Comparison of ENCODE assay signal across 19 cellular contexts in genomic region chr9:111678293-111678692, GRCh38. TPM values are rescaled to one million over a fixed set of nuclear protein-coding genes. Genes with fewer than 3 reads are reported as not detected.
DNase-seq lines count a peak whose midpoint lies in the region; ATAC-seq, FAIRE-seq and TF ChIP-seq lines count a peak whose summit lies in the region.
"Had no signal": no experiment of that assay in that cellular context is flagged by ENCODE, and none has a peak within 500 bp of the region (broad histone marks: within the 10 kb centered on the region; RNA-seq: fewer than 3 reads in every experiment).

No MANE protein-coding gene starts in this region.

- H3K36me3 Mint-ChIP-seq in neural progenitor cell, result peaks cover 8% of the 10 kb centered on the region

- intact Hi-C loops in HepG2 (cut with micrococcal nuclease; ENCODE audit: unreplicated experiment), result no loop called here

- peak overlapping the region; percentile 91 for H3K27ac Mint-ChIP-seq in neural progenitor cell
- H3K27ac Mint-ChIP-seq: CD4-positive, alpha-beta T cell; IgD-negative memory B cell had no signal

- peaks cover 6% of the 10 kb centered on the region for H3K9me3 Mint-ChIP-seq in neural progenitor cell
- H3K9me3 Mint-ChIP-seq: CD4-positive, alpha-beta T cell; IgD-negative memory B cell had no signal

- H3K9me3 ChIP-seq in HepG2 (ENCODE audit: low read length) (no peaks in the 10 kb centered on the region), neural progenitor cell (ENCODE audit: low read depth) (no peaks in the 10 kb centered on the region)
- H3K9me3 ChIP-seq: BE2C, Caco-2 had no signal

- H2AFZ ChIP-seq in HepG2 (ENCODE audit: low read length), result no peak overlapping the region
- no peak overlapping the region for H2AFZ ChIP-seq in neural progenitor cell (replicated peaks)

- no peaks in the 10 kb centered on the region for H4K20me1 ChIP-seq in HepG2 (ENCODE audit: insufficient read depth, low read length)
- no peaks in the 10 kb centered on the region for H4K20me1 ChIP-seq in neural progenitor cell (ENCODE audit: low read depth)

- H3K4me1 ChIP-seq in HepG2 (ENCODE audit: insufficient read depth, low read length) (peaks cover 10% of the 10 kb centered on the region), neural progenitor cell (no peaks in the 10 kb centered on the region)
- H3K4me1 ChIP-seq: BE2C, Caco-2 had no signal

- CTCF ChIA-PET in HepG2 (lab: Yijun Ruan, JAX; ENCODE audit: low intra/inter-chr PET ratio, low total read pairs), result interaction anchor here (0.5 kb wide), 1 partner anchor 81 kb away, joined by 3 read pairs; no protein-coding TSS in a partner anchor

- DNase-seq in HuH-7 (ENCODE audit: low spot score) (peak; percentile 63), bronchial epithelial cell (ENCODE audit: low read depth) (no peak), HepG2 (ENCODE audit: low spot score) (peak; percentile 74), neural progenitor cell (ENCODE audit: low spot score) (no peak), NCI-H2081 treated with DMSO at 0.1 percent for 48 hours (lab: John Stamatoyannopoulos, UW) (no peak), KG1 (lab: John Stamatoyannopoulos, UW) (no peak)
- DNase-seq: BE2C; C1 segment of cervical spinal cord; CD4-positive, alpha-beta T cell; DMS153; DMS79; GDM1; GOT3; H7; KBM-7 had no signal

- ATAC-seq in HepG2 (peak; percentile 100), HG02678 (IDR thresholded peaks at IDR 0.05; ENCODE audit: unreplicated experiment) (no peak)

- no peaks in the 10 kb centered on the region for H3K27me3 ChIP-seq in bronchial epithelial cell (ENCODE audit: control insufficient read depth, insufficient read depth, low read length)
- no peaks in the 10 kb centered on the region for H3K27me3 ChIP-seq in HepG2 (ENCODE audit: control insufficient read depth in 1 of 2, insufficient read depth in 2 of 2, low read length in 2 of 2)
- no peaks in the 10 kb centered on the region for H3K27me3 ChIP-seq in neural progenitor cell
- H3K27me3 ChIP-seq: BE2C had no signal

- H3K4me3 Mint-ChIP-seq in neural progenitor cell, result no peak overlapping the region
- H3K4me3 Mint-ChIP-seq: CD4-positive, alpha-beta T cell had no signal

- 37% methylated on average over 5 of the region's 5 CpGs for WGBS in HepG2 (ENCODE audit: low lambda C conversion rate)

- H3K4me3 ChIP-seq in bronchial epithelial cell (ENCODE audit: low read depth, low read length), result no peak overlapping the region
- H3K4me3 ChIP-seq in HepG2 (replicated peaks in 1 of 3; ENCODE audit: insufficient read depth in 1 of 3, low read depth in 2 of 3, low read length in 3 of 3), result no peak overlapping the region; a peak in 1 of 6 replicates
- no peak overlapping the region for H3K4me3 ChIP-seq in neural progenitor cell

- H3F3A ChIP-seq in neural progenitor cell (ENCODE audit: low read depth), result no peaks in the 10 kb centered on the region

- H3K36me3 ChIP-seq in bronchial epithelial cell (ENCODE audit: control insufficient read depth, insufficient read depth, low read length) (peaks cover 1% of the 10 kb centered on the region), HepG2 (replicated peaks in 1 of 2; ENCODE audit: control insufficient read depth in 1 of 2, insufficient read depth in 2 of 2, low read length in 2 of 2) (no peaks in the 10 kb centered on the region), neural progenitor cell (no peaks in the 10 kb centered on the region)
- H3K36me3 ChIP-seq: BE2C had no signal

- no peak for TF ChIP-seq POLR2A in HepG2 (IDR thresholded peaks at IDR 0.05; ENCODE audit: insufficient read depth in 1 of 2, low read depth in 2 of 2, low read length in 2 of 2)

- peak overlapping the region; percentile 28 for H3K27ac ChIP-seq in HepG2 (ENCODE audit: extremely low read length, insufficient read depth, low read length)
- no peak overlapping the region for H3K27ac ChIP-seq in neural progenitor cell

- H3K27me3 Mint-ChIP-seq in neural progenitor cell (ENCODE audit: insufficient read depth, low read depth), result no peaks in the 10 kb centered on the region
- H3K27me3 Mint-ChIP-seq: CD4-positive, alpha-beta T cell; IgD-negative memory B cell had no signal

- peak overlapping the region; percentile 59 for H3K4me2 ChIP-seq in HepG2 (ENCODE audit: low read depth, low read length)
- H3K4me2 ChIP-seq in neural progenitor cell, result no peak overlapping the region

- in situ Hi-C loops in HepG2 (cut with HindIII; ENCODE audit: extremely low pct_ligation_motif_present, low pct_unique_long_range_greater_than_20kb), result no loop called here

- peak in 1 of 2 experiments; percentile 29; a peak in 1 of 4 replicates for TF ChIP-seq EP300 in HepG2 (IDR thresholded peaks at IDR 0.05; ENCODE audit: low read depth in 2 of 2, low read length in 2 of 2)
- TF ChIP-seq EP300 in HepG2 (CRISPR knock-in tag; IDR thresholded peaks at IDR 0.05; ENCODE audit: borderline replicate concordance), result no peak

- H3K79me2 ChIP-seq in HepG2 (ENCODE audit: insufficient read depth, low read length) (no peaks in the 10 kb centered on the region), neural progenitor cell (ENCODE audit: low read depth) (no peaks in the 10 kb centered on the region)

- FAIRE-seq in bronchial epithelial cell (lab: Jason Lieb, UNC) (peak; percentile 92), HepG2 (lab: Jason Lieb, UNC) (peak; percentile 82)
- FAIRE-seq: D721Med had no signal

- TF ChIP-seq CTCF in bronchial epithelial cell (IDR thresholded peaks at IDR 0.05; ENCODE audit: insufficient read depth, low read length, severe bottlenecking) (no peak), HepG2 (CRISPR knock-in tag; IDR thresholded peaks at IDR 0.05) (peak; percentile 41; the same call in 1 of the 2 replicates), neural progenitor cell (IDR thresholded peaks at IDR 0.05) (no peak)

- no peaks in the 10 kb centered on the region for H3K4me1 Mint-ChIP-seq in neural progenitor cell
- H3K4me1 Mint-ChIP-seq: IgD-negative memory B cell had no signal

- TF ChIP-seq RAD21 in HepG2 (CRISPR knock-in tag; IDR thresholded peaks at IDR 0.05), result no peak

- H3K9ac ChIP-seq in HepG2 (ENCODE audit: insufficient read depth, low read depth, low read length) (no peak overlapping the region), neural progenitor cell (no peak overlapping the region)

- POLR2A ChIA-PET in HepG2 (lab: Yijun Ruan, JAX), result interaction anchor here (0.6 to 1.6 kb wide), 2 partner anchors 16 to 56 kb away, joined by 3 to 10 read pairs; partner anchors contain the start of gene GNG10

- BruUV-seq in HepG2 (replicated peaks; lab: Mats Ljungman, UMichigan), result no TSS peak

TF ChIP-seq in HepG2, 621 proteins besides CTCF, POLR2A, EP300 and RAD21 (continues in another document):
- no peak for TF ChIP-seq GTF2F1 (IDR thresholded peaks at IDR 0.05; ENCODE audit: low read length)

RNA-seq across cellular contexts. Expression of gene GNG10, which starts 16.9 kb away (rescaled TPM):
- total RNA-seq in bronchial epithelial cell (39.0 and 78.7 TPM in 2 replicates), HepG2 (2016; rRNA removed; fragmentation: Illumina TruSeq; extraction: Trizol) (29.8 and 45.0 TPM in 2 replicates), neural progenitor cell (ENCODE audit: low replicate concordance) (84.6 and 128 TPM in 2 replicates)
- 36.2 and 49.1 TPM in 2 replicates for total RNA-seq in HepG2 (2016; cell fraction: cytosol; rRNA removed; fragmentation: Illumina TruSeq; extraction: Trizol; ENCODE audit: low read depth)
- 32.9 and 43.3 TPM in 2 replicates for total RNA-seq in HepG2 (2016; cell fraction: insoluble cytoplasmic fraction; rRNA removed; fragmentation: Illumina TruSeq; extraction: Trizol)
- 68.2 and 69.9 TPM in 2 replicates for total RNA-seq in HepG2 (2016; cell fraction: membrane; rRNA removed; fragmentation: Illumina TruSeq; extraction: Trizol)
- 14.3 and 15.8 TPM in 2 replicates for total RNA-seq in HepG2 (2016; cell fraction: nucleus; rRNA removed; fragmentation: Illumina TruSeq; extraction: Trizol)
- 29.8 and 32.4 TPM in 2 replicates for polyA plus RNA-seq in HepG2 (2011; rRNA removed)
- polyA plus RNA-seq in HepG2 (2011; cell fraction: cytosol; rRNA removed), result 23.4 and 29.9 TPM in 2 replicates
- 4.6 and 7.7 TPM in 2 replicates for polyA plus RNA-seq in HepG2 (2011; cell fraction: nucleus; rRNA removed)
- 23.6 and 24.8 TPM in 2 replicates for polyA plus RNA-seq in HepG2 (2012)
- 74.7 and 106 TPM in 2 replicates for polyA plus RNA-seq in HepG2 (2016; cell fraction: cytosol; fragmentation: Illumina TruSeq; extraction: Trizol; ENCODE audit: low read depth)
- polyA plus RNA-seq in HepG2 (2016; cell fraction: insoluble cytoplasmic fraction; fragmentation: Illumina TruSeq; extraction: Trizol; ENCODE audit: low read depth), result 66.2 and 74.2 TPM in 2 replicates
- 103 and 108 TPM in 2 replicates for polyA plus RNA-seq in HepG2 (2016; cell fraction: membrane; fragmentation: Illumina TruSeq; extraction: Trizol; ENCODE audit: low read depth)
- polyA plus RNA-seq in HepG2 (2016; cell fraction: nucleus; fragmentation: Illumina TruSeq; extraction: Trizol; ENCODE audit: insufficient read depth, low read depth), result 32.3 and 39.9 TPM in 2 replicates
- polyA minus RNA-seq in HepG2 (2011; rRNA and poly(A)+ RNA removed; ENCODE audit: low replicate concordance), result 5.4 and 7.5 TPM in 2 replicates
- polyA minus RNA-seq in HepG2 (2011; cell fraction: cytosol; rRNA and poly(A)+ RNA removed), result 4.7 and 5.0 TPM in 2 replicates
- 5.4 and 5.7 TPM in 2 replicates for polyA minus RNA-seq in HepG2 (2011; cell fraction: nucleus; rRNA and poly(A)+ RNA removed)

RNA-seq across cellular contexts. Expression of gene DNAJC25, which starts 47.2 kb away (rescaled TPM):
- total RNA-seq in bronchial epithelial cell (5.5 and 7.1 TPM in 2 replicates), HepG2 (2016; rRNA removed; fragmentation: Illumina TruSeq; extraction: Trizol) (6.3 and 10.2 TPM in 2 replicates), neural progenitor cell (ENCODE audit: low replicate concordance) (7.7 and 10.1 TPM in 2 replicates)
- total RNA-seq in HepG2 (2016; cell fraction: cytosol; rRNA removed; fragmentation: Illumina TruSeq; extraction: Trizol; ENCODE audit: low read depth), result 2.4 and 2.5 TPM in 2 replicates
- 6.5 and 9.4 TPM in 2 replicates for total RNA-seq in HepG2 (2016; cell fraction: insoluble cytoplasmic fraction; rRNA removed; fragmentation: Illumina TruSeq; extraction: Trizol)
- 5.6 and 6.1 TPM in 2 replicates for total RNA-seq in HepG2 (2016; cell fraction: membrane; rRNA removed; fragmentation: Illumina TruSeq; extraction: Trizol)
- 11.2 and 12.3 TPM in 2 replicates for total RNA-seq in HepG2 (2016; cell fraction: nucleus; rRNA removed; fragmentation: Illumina TruSeq; extraction: Trizol)
- polyA plus RNA-seq in HepG2 (2011; rRNA removed), result 4.5 and 5.7 TPM in 2 replicates
- polyA plus RNA-seq in HepG2 (2011; cell fraction: cytosol; rRNA removed), result 3.0 and 3.2 TPM in 2 replicates
- 3.5 and 3.7 TPM in 2 replicates for polyA plus RNA-seq in HepG2 (2011; cell fraction: nucleus; rRNA removed)
- 4.8 and 8.4 TPM in 2 replicates for polyA plus RNA-seq in HepG2 (2012)
- polyA plus RNA-seq in HepG2 (2016; cell fraction: cytosol; fragmentation: Illumina TruSeq; extraction: Trizol; ENCODE audit: low read depth), result 2.4 and 2.8 TPM in 2 replicates
- 7.8 TPM in 2 replicates for polyA plus RNA-seq in HepG2 (2016; cell fraction: insoluble cytoplasmic fraction; fragmentation: Illumina TruSeq; extraction: Trizol; ENCODE audit: low read depth)
- 5.4 and 6.1 TPM in 2 replicates for polyA plus RNA-seq in HepG2 (2016; cell fraction: membrane; fragmentation: Illumina TruSeq; extraction: Trizol; ENCODE audit: low read depth)
- 25.6 and 26.2 TPM in 2 replicates for polyA plus RNA-seq in HepG2 (2016; cell fraction: nucleus; fragmentation: Illumina TruSeq; extraction: Trizol; ENCODE audit: insufficient read depth, low read depth)
- 1.5 and 1.8 TPM in 2 replicates for polyA minus RNA-seq in HepG2 (2011; rRNA and poly(A)+ RNA removed; ENCODE audit: low replicate concordance)
- 0.79 and 1.7 TPM in 2 replicates for polyA minus RNA-seq in HepG2 (2011; cell fraction: cytosol; rRNA and poly(A)+ RNA removed)
- 5.7 and 6.7 TPM in 2 replicates for polyA minus RNA-seq in HepG2 (2011; cell fraction: nucleus; rRNA and poly(A)+ RNA removed)

Comparison
In these comparisons a context has a peak if more than half of its experiments do, and no peak if none do; other contexts are left out.
1. DNase-seq: peak in HuH-7 (single experiment) and HepG2 (single experiment); none in bronchial epithelial cell (single experiment), neural progenitor cell (single experiment), NCI-H2081 treated with DMSO at 0.1 percent for 48 hours (single experiment) and KG1 (single experiment).